In the genomic region with DNA sequence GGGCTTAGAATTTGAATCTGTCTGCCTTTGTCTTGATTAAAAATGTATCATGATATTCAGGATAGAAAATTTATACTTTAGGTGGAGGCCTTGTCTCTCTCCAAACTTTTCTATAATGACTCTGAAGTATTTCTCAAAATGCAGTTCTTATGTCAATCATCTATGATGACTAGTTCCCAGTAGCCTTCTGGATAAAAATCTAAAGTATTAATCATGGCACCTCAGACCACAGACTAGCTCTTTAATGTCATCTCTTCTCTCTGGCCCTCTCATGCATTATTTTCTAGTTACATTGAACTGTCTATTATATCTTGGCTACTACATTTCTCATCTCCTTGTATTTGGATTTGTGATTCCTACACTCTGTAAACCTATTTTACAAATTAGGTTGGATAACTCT, we compare ENCODE assay signal across 30 cellular contexts.
"Had no signal": no experiment of that assay in that cellular context is flagged by ENCODE, and none has a peak within 500 bp of the region (broad histone marks: within the 10 kb centered on the region; RNA-seq: fewer than 3 reads in every experiment).

No MANE protein-coding gene starts in this region.

- H3K4me3 ChIP-seq: esophagus squamous epithelium, hepatocyte, ovary, right lobe of liver, skin epidermis, uterus had no signal

- H2AFZ ChIP-seq: hepatocyte had no signal

- H3K27me3 ChIP-seq: esophagus squamous epithelium, hepatocyte, ovary, right lobe of liver, uterus had no signal

- H3K4me1 ChIP-seq: esophagus squamous epithelium, right lobe of liver, uterus had no signal

- H3K27ac ChIP-seq: esophagus squamous epithelium, hepatocyte, ovary, right lobe of liver, skin epidermis, uterus, WERI-Rb-1 had no signal

- H3K9me3 ChIP-seq: esophagus squamous epithelium, ovary, right lobe of liver, uterus had no signal

- DNase-seq: activated CD4-positive, alpha-beta memory T cell treated with anti-CD3 and anti-CD28 coated beads for 36 hours; activated CD4-positive, alpha-beta T cell treated with anti-CD3 and anti-CD28 coated beads, Interleukin-2, amount 10 ng/mL, durations not matched to agents 24 days and 14 days; activated CD4-positive, CD25-positive, alpha-beta regulatory T cell treated with anti-CD3 and anti-CD28 coated beads, Interleukin-2, amount 50 U/mL, for 72 hours; activated CD8-positive, alpha-beta memory T cell treated with anti-CD3 and anti-CD28 coated beads, Interleukin-2, amount 50 U/mL, for 4 hours; activated gamma-delta T cell; activated naive CD4-positive, alpha-beta T cell treated with anti-CD3 and anti-CD28 coated beads, Interleukin-2, amount 10 ng/mL, durations not matched to agents 7 days and 5 days; activated naive CD8-positive, alpha-beta T cell treated with anti-CD3 and anti-CD28 coated beads, Interleukin-2, amount 10 ng/mL, durations not matched to agents 7 days and 5 days; activated T-cell treated with anti-CD3 and anti-CD28 coated beads, Interleukin-2, amount 50 U/mL, for 1 hour; amniotic stem cell; central memory CD4-positive, alpha-beta T cell; endodermal cell; esophagus squamous epithelium; glutamatergic neuron; islet precursor cell; left cardiac atrium; left ventricle myocardium superior; naive B cell; ovary; right lobe of liver; stimulated activated CD4-positive, alpha-beta T cell treated with anti-CD3 and anti-CD28 coated beads, Interleukin-12 subunit alpha, Interleukin-12 subunit beta, amount 100 ng/mL, for 4 hours; stimulated activated CD4-positive, alpha-beta T cell treated with anti-CD3 and anti-CD28 coated beads, Interleukin-4, amount 100 ng/mL, for 1 hour; stimulated activated naive CD8-positive, alpha-beta T cell treated with anti-CD3 and anti-CD28 coated beads, Interleukin-15, amount 100 ng/mL, for 72 hours; substantia nigra; T-helper 9 cell; uterus; WERI-Rb-1 had no signal

- FAIRE-seq: astrocyte, frontal cortex had no signal

- H3K4me2 ChIP-seq: hepatocyte had no signal

- H3K36me3 ChIP-seq: esophagus squamous epithelium, ovary, right lobe of liver, uterus, WERI-Rb-1 had no signal

- H3K79me2 ChIP-seq: hepatocyte had no signal
